ENCODE assay signal across 1 cellular context in the genomic region with DNA sequence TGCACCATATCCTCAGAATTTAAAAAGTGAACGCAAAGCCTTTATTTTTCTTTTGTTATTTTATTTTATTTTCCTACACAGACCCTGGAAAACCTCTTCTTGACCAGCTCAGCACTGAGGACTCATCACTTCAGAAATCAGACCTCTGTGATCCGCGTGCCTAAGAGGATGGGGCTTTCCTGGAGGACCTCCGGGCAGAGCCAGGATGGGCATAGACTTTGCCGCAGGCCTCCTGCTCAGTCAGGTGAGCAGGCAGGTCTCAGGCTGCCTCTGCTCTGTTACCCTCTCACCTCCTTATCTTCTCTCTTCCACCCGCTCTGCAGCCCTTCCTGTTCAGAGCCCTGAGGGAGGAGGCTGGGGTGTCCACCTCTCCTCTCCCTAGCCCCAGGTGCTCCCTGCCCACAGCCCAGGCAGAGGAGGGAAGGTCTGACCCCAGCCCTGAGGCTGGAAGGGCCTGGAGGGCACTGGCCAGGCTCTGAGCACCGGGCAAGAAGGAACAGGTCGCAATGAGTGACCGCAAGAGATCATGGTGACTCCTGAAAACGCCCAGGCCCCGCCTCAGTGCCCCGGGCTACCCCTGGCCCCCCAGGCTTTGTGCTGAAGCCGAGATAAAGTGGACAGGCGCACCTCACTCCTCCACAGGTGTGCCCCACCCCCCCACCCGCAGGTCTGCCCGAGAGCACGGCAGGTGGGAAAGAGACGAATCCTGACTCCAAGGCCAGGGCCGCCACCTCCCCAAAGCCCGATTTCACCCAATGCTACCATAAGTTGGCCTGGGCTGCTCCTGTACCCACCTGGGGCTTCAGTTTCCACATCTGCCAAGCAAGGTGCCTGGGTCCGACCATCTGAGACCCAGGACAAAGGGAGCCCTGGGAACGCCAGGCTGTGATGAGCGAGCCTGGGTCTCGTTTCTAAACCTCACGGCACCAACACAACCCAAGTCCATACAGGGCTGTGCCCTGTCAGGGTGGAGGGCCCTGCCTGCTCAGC.
TF ChIP-seq lines count a peak whose summit lies in the region.

No MANE protein-coding gene starts in this region.

TF ChIP-seq in GM23338, 12 proteins besides CTCF, POLR2A, EP300 and RAD21 (continued from another document):
- TF ChIP-seq JUNB (IDR thresholded peaks at IDR 0.05; ENCODE audit: unreplicated experiment) (no peak), ZNF331 (CRISPR knock-in tag; IDR thresholded peaks at IDR 0.05; ENCODE audit: low read depth) (no peak), ZNF114 (CRISPR knock-in tag; IDR thresholded peaks at IDR 0.05) (no peak), POLR2AphosphoS5 (IDR thresholded peaks at IDR 0.05; ENCODE audit: low read depth) (no peak), NANOG (IDR thresholded peaks at IDR 0.05; ENCODE audit: borderline replicate concordance) (no peak), ZNF462 (CRISPR knock-in tag; IDR thresholded peaks at IDR 0.05) (no peak), EZH2phosphoT487 (IDR thresholded peaks at IDR 0.05; ENCODE audit: unreplicated experiment) (no peak), ETS1 (IDR thresholded peaks at IDR 0.05) (no peak)
TF ChIP-seq in GM23338: peak in this region for 0.
